ENCODE assay signal across 8 cellular contexts in genomic region chr2:106192752-106193490, GRCh38. TPM values are rescaled to one million over a fixed set of nuclear protein-coding genes. Genes with fewer than 3 reads are reported as not detected.
DNase-seq lines count a peak whose midpoint lies in the region; ATAC-seq and TF ChIP-seq lines count a peak whose summit lies in the region.

No MANE protein-coding gene starts in this region.

- H3K27me3 ChIP-seq in Caco-2 (replicated peaks; ENCODE audit: control insufficient read depth, insufficient read depth, low read length) (no peaks in the 10 kb centered on the region), NT2/D1 (ENCODE audit: insufficient read depth, insufficient read length) (peaks cover 15% of the 10 kb centered on the region), foreskin keratinocyte (no peaks in the 10 kb centered on the region), psoas muscle (ENCODE audit: insufficient read depth in 3 of 3, low read length in 2 of 3) (no peaks in the 10 kb centered on the region)

- H3K9me3 Mint-ChIP-seq in Caco-2 (ENCODE audit: unreplicated experiment), result no peaks in the 10 kb centered on the region
- no peaks in the 10 kb centered on the region for H3K9me3 Mint-ChIP-seq in activated T-cell treated with anti-CD3 and anti-CD28 coated beads, Interleukin-2, amount 50 U/mL, for 4 hours

- H3K4me1 ChIP-seq in Caco-2 (peaks cover 23% of the 10 kb centered on the region), NT2/D1 (ENCODE audit: insufficient read depth, insufficient read length) (peaks cover 3% of the 10 kb centered on the region), foreskin keratinocyte (peaks cover 5% of the 10 kb centered on the region), psoas muscle (peaks cover 19% of the 10 kb centered on the region)

- H3K27me3 Mint-ChIP-seq in Caco-2 (ENCODE audit: insufficient read depth, unreplicated experiment), result no peaks in the 10 kb centered on the region
- no peaks in the 10 kb centered on the region for H3K27me3 Mint-ChIP-seq in activated T-cell treated with anti-CD3 and anti-CD28 coated beads, Interleukin-2, amount 50 U/mL, for 4 hours (ENCODE audit: low read depth)

- ATAC-seq in GM19328 (IDR thresholded peaks at IDR 0.05; ENCODE audit: unreplicated experiment) (peak; percentile 26), HG03439 (IDR thresholded peaks at IDR 0.05; ENCODE audit: unreplicated experiment) (peak; percentile 35), foreskin keratinocyte (peak; percentile 77), psoas muscle (peak; percentile 37 to 62 (median 48))
- ATAC-seq in activated T-cell treated with anti-CD3 and anti-CD28 coated beads, Interleukin-2, amount 50 U/mL, for 4 hours, result peak; percentile 51 to 56

- peak overlapping the region; percentile 81 for H3K4me3 Mint-ChIP-seq in Caco-2 (ENCODE audit: unreplicated experiment)
- H3K4me3 Mint-ChIP-seq in activated T-cell treated with anti-CD3 and anti-CD28 coated beads, Interleukin-2, amount 50 U/mL, for 4 hours, result peak overlapping the region; percentile 87

- POLR2A ChIA-PET in Caco-2 (lab: Charles Lee), result interaction anchor here (1.0 to 1.2 kb wide), 2 partner anchors 31 to 1155 kb away, joined by 3 to 5 read pairs; partner anchors contain the start of gene MRPS9

- H3K4me1 Mint-ChIP-seq in Caco-2 (ENCODE audit: low read depth, unreplicated experiment), result peaks cover 37% of the 10 kb centered on the region
- peaks cover 55% of the 10 kb centered on the region for H3K4me1 Mint-ChIP-seq in activated T-cell treated with anti-CD3 and anti-CD28 coated beads, Interleukin-2, amount 50 U/mL, for 4 hours (ENCODE audit: low read depth)

- H3K36me3 Mint-ChIP-seq in Caco-2 (ENCODE audit: insufficient read depth, unreplicated experiment), result peaks cover 21% of the 10 kb centered on the region
- peaks cover 18% of the 10 kb centered on the region for H3K36me3 Mint-ChIP-seq in activated T-cell treated with anti-CD3 and anti-CD28 coated beads, Interleukin-2, amount 50 U/mL, for 4 hours (ENCODE audit: insufficient read depth)

- peak overlapping the region; percentile 95 for H3K27ac Mint-ChIP-seq in Caco-2 (ENCODE audit: unreplicated experiment)

- intact Hi-C loops in Caco-2 (cut with micrococcal nuclease; ENCODE audit: unreplicated experiment) (loop anchor here (1.0 to 5.0 kb wide), 3 partner anchors 31 to 84 kb away; no protein-coding TSS in a partner anchor), psoas muscle (cut with DNase I) (loop anchor here (5.0 to 10.0 kb wide), 3 partner anchors 76 to 352 kb away; no protein-coding TSS in a partner anchor)

- peak in 1 of 2 experiments; percentile 48 for DNase-seq in Caco-2
- peak; percentile 22 for DNase-seq in NT2/D1 (ENCODE audit: low read depth, low spot score)
- peak; percentile 29 for DNase-seq in activated T-cell treated with anti-CD3 and anti-CD28 coated beads, Interleukin-2, amount 50 U/mL, for 4 hours
- DNase-seq in foreskin keratinocyte, result peak; percentile 84 to 87
- peak in 1 of 2 donors; percentile 39 for DNase-seq in psoas muscle
- no peak for DNase-seq in cerebellum (ENCODE audit: low spot score)

- 1 to 2% (median 1%) methylated on average over 14 of the region's 14 CpGs for WGBS in psoas muscle, 3 donors

- no peaks in the 10 kb centered on the region for H3K36me3 ChIP-seq in Caco-2 (ENCODE audit: control insufficient read depth, insufficient read depth, low read length)
- H3K36me3 ChIP-seq in NT2/D1 (ENCODE audit: insufficient read depth, insufficient read length, low read length), result peaks cover 13% of the 10 kb centered on the region
- H3K36me3 ChIP-seq in psoas muscle (ENCODE audit: insufficient read depth in 1 of 2, low read depth in 1 of 2), result no peaks in the 10 kb centered on the region

- CTCF ChIA-PET in Caco-2 (lab: Charles Lee), result interaction anchor here (0.9 to 1.0 kb wide), 2 partner anchors 28 to 84 kb away, joined by 5 to 6 read pairs; no protein-coding TSS in a partner anchor

- H3K27ac ChIP-seq in foreskin keratinocyte, result peak overlapping the region; percentile 35
- H3K27ac ChIP-seq in psoas muscle, result peak overlapping the region; percentile 89

- no peaks in the 10 kb centered on the region for H3K9me3 ChIP-seq in Caco-2
- no peaks in the 10 kb centered on the region for H3K9me3 ChIP-seq in NT2/D1 (ENCODE audit: insufficient read depth, low read length)
- H3K9me3 ChIP-seq in psoas muscle, result no peaks in the 10 kb centered on the region

- BruUV-seq in Caco-2 (replicated peaks; lab: Mats Ljungman, UMichigan), result TSS peak; percentile 45

- no peak for TF ChIP-seq CTCF in Caco-2 (IDR thresholded peaks at IDR 0.05; ENCODE audit: insufficient read depth in 1 of 2, low read depth in 1 of 2, low read length in 1 of 2, severe bottlenecking in 1 of 2, unreplicated experiment in 1 of 2)
- TF ChIP-seq CTCF in foreskin keratinocyte (conservative IDR thresholded peaks at IDR 0.05), result no peak
- no peak for TF ChIP-seq CTCF in psoas muscle (IDR thresholded peaks at IDR 0.05)

- peak overlapping the region; percentile 92 for H3K9ac ChIP-seq in NT2/D1 (ENCODE audit: insufficient read length, low read depth)

- peak overlapping the region; percentile 91 for H3K4me3 ChIP-seq in Caco-2 (ENCODE audit: low read depth, low read length)
- H3K4me3 ChIP-seq in NT2/D1 (ENCODE audit: insufficient read length, low read depth), result peak overlapping the region; percentile 80
- H3K4me3 ChIP-seq in psoas muscle, result peak overlapping the region; percentile 96

RNA-seq across cellular contexts. Expression of gene UXS1, which starts 1.2 kb away (rescaled TPM):
- total RNA-seq in Caco-2 (2022) (71.5 and 72.7 TPM in 2 replicates), foreskin keratinocyte (30.0 and 31.6 TPM in 2 replicates), psoas muscle (10 to 100 TPM; 12.2 to 24.7 (median 21.1) TPM), cerebellum (43.2 TPM)
- 10 to 100 TPM; 29.4 to 33.9 (median 30.3) TPM for total RNA-seq in activated T-cell treated with anti-CD3 and anti-CD28 coated beads, Interleukin-2, amount 50 U/mL, for 4 hours
- polyA plus RNA-seq in foreskin keratinocyte (23.3 and 26.1 TPM in 2 replicates), psoas muscle (10 to 100 TPM; 18.2 to 36.0 (median 28.9) TPM)

Comparison
In these comparisons a context has a peak if more than half of its experiments do, and no peak if none do; other contexts are left out.
1. ATAC-seq: peak in every context shown above with its lines; median percentile 77 in foreskin keratinocyte; 54 in activated T-cell treated with anti-CD3 and anti-CD28 coated beads, Interleukin-2, amount 50 U/mL, for 4 hours; 48 in psoas muscle; 35 in HG03439; 26 in GM19328.